In genomic region chr12:67741234-67741633, GRCh38 we compare ENCODE assay signal across 13 cellular contexts.
DNase-seq lines count a peak whose midpoint lies in the region; ATAC-seq and TF ChIP-seq lines count a peak whose summit lies in the region.
"Had no signal": no experiment of that assay in that cellular context is flagged by ENCODE, and none has a peak within 500 bp of the region (broad histone marks: within the 10 kb centered on the region; RNA-seq: fewer than 3 reads in every experiment).

No MANE protein-coding gene starts in this region.

- 92 to 94% methylated on average over 3 of the region's 3 CpGs for WGBS in sigmoid colon, 2 donors

- peaks cover 4 to 5% (median 4%) of the 10 kb centered on the region in 3 donors for H3K9me3 Mint-ChIP-seq in T-cell

- TF ChIP-seq POLR2A in sigmoid colon (IDR thresholded peaks at IDR 0.05) = no peak

- no peaks in the 10 kb centered on the region for H3K4me1 ChIP-seq in sigmoid colon
- H3K4me1 ChIP-seq: BLaER1 treated with 17β-estradiol and CSF1 and Interleukin-3, amounts not matched to agents 10 nM and 100 nM had no signal

- ATAC-seq in T-cell (replicated peaks in 1 of 4) = no peak
- ATAC-seq: GM12878 had no signal

- H3K4me1 Mint-ChIP-seq in T-cell = no peaks in the 10 kb centered on the region
- H3K4me1 Mint-ChIP-seq: CD4-positive, CD25-positive, alpha-beta regulatory T cell had no signal

- H3K36me3 Mint-ChIP-seq in T-cell = no peaks in the 10 kb centered on the region
- H3K36me3 Mint-ChIP-seq: CD4-positive, CD25-positive, alpha-beta regulatory T cell had no signal

- POLR2A ChIA-PET in T-cell (lab: Charles Lee) = no interaction called here

- TF ChIP-seq EP300 in sigmoid colon (IDR thresholded peaks at IDR 0.05) = no peak

- H3K9me3 ChIP-seq in sigmoid colon = no peaks in the 10 kb centered on the region
- H3K9me3 ChIP-seq: BLaER1 treated with 17β-estradiol and CSF1 and Interleukin-3, amounts not matched to agents 10 nM and 100 nM had no signal

- intact Hi-C loops in sigmoid colon (cut with DNase I) = no loop called here

- no peak overlapping the region for H3K4me3 ChIP-seq in astrocyte of the spinal cord (ENCODE audit: low read depth, low read length)
- no peak overlapping the region for H3K4me3 ChIP-seq in skeletal muscle cell (ENCODE audit: low read depth, low read length)
- H3K4me3 ChIP-seq in sigmoid colon = no peak overlapping the region
- H3K4me3 ChIP-seq: BLaER1 treated with 17β-estradiol and CSF1 and Interleukin-3, amounts not matched to agents 10 nM and 100 nM; GM12878; GM23248 had no signal

- no peak overlapping the region for H3K27ac Mint-ChIP-seq in T-cell
- H3K27ac Mint-ChIP-seq: CD4-positive, CD25-positive, alpha-beta regulatory T cell had no signal

- H3K4me3 Mint-ChIP-seq in T-cell = no peak overlapping the region
- H3K4me3 Mint-ChIP-seq: CD4-positive, CD25-positive, alpha-beta regulatory T cell had no signal

- H3K27ac ChIP-seq in sigmoid colon = no peak overlapping the region
- H3K27ac ChIP-seq: BLaER1 treated with 17β-estradiol and CSF1 and Interleukin-3, amounts not matched to agents 10 nM and 100 nM; GM23248 had no signal

- H3K27me3 ChIP-seq in sigmoid colon = no peaks in the 10 kb centered on the region
- H3K27me3 ChIP-seq: BLaER1 treated with 17β-estradiol and CSF1 and Interleukin-3, amounts not matched to agents 10 nM and 100 nM had no signal

- peak; percentile 23 for DNase-seq in ELR (ENCODE audit: low read depth)
- DNase-seq in astrocyte of the spinal cord (ENCODE audit: low read depth, low spot score) = peak; percentile 28
- peak; percentile 51 for DNase-seq in fibroblast of peridontal ligament (ENCODE audit: extremely low read depth)
- peak; percentile 40 for DNase-seq in skeletal muscle cell (ENCODE audit: low read depth)
- no peak for DNase-seq in T-cell
- no peak for DNase-seq in sigmoid colon
- DNase-seq in NOMO-1 (lab: John Stamatoyannopoulos, UW; ENCODE audit: unreplicated experiment in 2 of 2) = no peak
- DNase-seq: ACHN; CD4-positive, CD25-positive, alpha-beta regulatory T cell; DMS53; GM23248 had no signal

- no peaks in the 10 kb centered on the region for H3K27me3 Mint-ChIP-seq in T-cell

- no peaks in the 10 kb centered on the region for H3K36me3 ChIP-seq in sigmoid colon
- H3K36me3 ChIP-seq: BLaER1 treated with 17β-estradiol and CSF1 and Interleukin-3, amounts not matched to agents 10 nM and 100 nM had no signal

- CTCF ChIA-PET in T-cell (lab: Charles Lee) = no interaction called here

- no peak for TF ChIP-seq CTCF in astrocyte of the spinal cord (IDR thresholded peaks at IDR 0.05; ENCODE audit: low read depth, low read length)
- no peak for TF ChIP-seq CTCF in sigmoid colon (IDR thresholded peaks at IDR 0.05)

- in situ Hi-C loops in astrocyte of the spinal cord (cut with HindIII; ENCODE audit: low sequenced_read_pairs) = no loop called here

Comparison
In these comparisons a context has a peak if more than half of its experiments do, and no peak if none do; other contexts are left out.
1. DNase-seq: peak in ELR (single experiment), astrocyte of the spinal cord (single experiment), fibroblast of peridontal ligament (single experiment) and skeletal muscle cell (single experiment); none in T-cell (0 of 34), sigmoid colon (single experiment) and NOMO-1 (0 of 2).